Comparison of ENCODE assay signal across 11 cellular contexts in the genomic region with DNA sequence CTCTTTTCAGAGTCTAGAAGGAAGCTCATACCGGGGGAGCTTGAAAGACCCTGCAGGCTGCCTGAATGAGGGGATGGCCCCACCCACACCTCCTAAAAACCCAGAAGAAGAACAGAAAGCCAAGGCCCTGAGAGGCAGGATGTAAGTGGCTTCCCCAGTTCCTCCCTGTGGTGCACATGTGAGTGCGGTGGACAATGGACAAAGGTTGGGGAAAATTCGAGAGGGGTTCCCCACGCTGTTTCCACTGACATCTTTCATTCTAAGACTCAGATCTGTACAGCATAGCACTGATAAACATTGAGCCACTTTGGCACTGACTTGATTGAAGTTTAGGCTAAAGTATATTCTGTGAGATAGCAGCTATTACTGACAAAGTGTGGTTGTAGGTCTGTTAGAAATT.
DNase-seq lines count a peak whose midpoint lies in the region; ATAC-seq and TF ChIP-seq lines count a peak whose summit lies in the region.
"Had no signal": no experiment of that assay in that cellular context is flagged by ENCODE, and none has a peak within 500 bp of the region (broad histone marks: within the 10 kb centered on the region; RNA-seq: fewer than 3 reads in every experiment).

No MANE protein-coding gene starts in this region.

- POLR2A ChIA-PET in activated B cell treated with CpG ODN at 0.5 μM for 24 hours (lab: Charles Lee), result no interaction called here

- peak; percentile 45 for ATAC-seq in GM18870 (IDR thresholded peaks at IDR 0.05; ENCODE audit: unreplicated experiment)
- peak; percentile 59 for ATAC-seq in HG02840 (IDR thresholded peaks at IDR 0.05; ENCODE audit: low FRiP score, unreplicated experiment)
- ATAC-seq in activated B cell treated with CpG ODN at 0.5 μM for 24 hours (ENCODE audit: low read depth), result no peak

- peak overlapping the region; percentile 27 for H3K27ac Mint-ChIP-seq in activated B cell treated with CpG ODN at 0.5 μM for 24 hours

- TF ChIP-seq CTCF in activated B cell treated with CpG ODN at 0.5 μM for 24 hours (IDR thresholded peaks at IDR 0.05), result no peak

- CTCF ChIA-PET in activated B cell treated with CpG ODN at 0.5 μM for 24 hours (lab: Charles Lee), result no interaction called here

- H3K4me1 ChIP-seq in BLaER1, result peaks cover 21% of the 10 kb centered on the region
- H3K4me1 ChIP-seq in HAP-1, result no peaks in the 10 kb centered on the region

- H3K9ac ChIP-seq in BLaER1, result no peak overlapping the region

- H3K36me3 ChIP-seq in BLaER1 (peaks cover 21% of the 10 kb centered on the region), HAP-1 (replicated peaks) (no peaks in the 10 kb centered on the region)

- no peaks in the 10 kb centered on the region for H3K27me3 ChIP-seq in BLaER1
- H3K27me3 ChIP-seq in HAP-1 (ENCODE audit: low read depth), result no peaks in the 10 kb centered on the region

- H3K4me3 ChIP-seq in BLaER1 (no peak overlapping the region), HAP-1 (no peak overlapping the region)

- H3K4me2 ChIP-seq in BLaER1, result peak overlapping the region; percentile 47

- H3K9me3 Mint-ChIP-seq in activated B cell treated with CpG ODN at 0.5 μM for 24 hours, result peaks cover 4% of the 10 kb centered on the region

- H3K9me3 ChIP-seq in BLaER1 (no peaks in the 10 kb centered on the region), HAP-1 (no peaks in the 10 kb centered on the region)

- DNase-seq in activated B cell treated with CpG ODN at 0.5 μM for 24 hours (no peak), dermis blood vessel endothelial cell (no peak), HAP-1 (ENCODE audit: low spot score in 2 of 2) (no peak), NCI-H2107 treated with DMSO at 0.1 percent for 48 hours (lab: John Stamatoyannopoulos, UW; ENCODE audit: unreplicated experiment) (no peak)
- no peak for DNase-seq in effector CD8-positive, alpha-beta T cell (lab: John Stamatoyannopoulos, UW)
- DNase-seq: activated CD4-positive, alpha-beta T cell treated with anti-CD3 and anti-CD28 coated beads for 1 hour; NCI-H1105 had no signal

- no peaks in the 10 kb centered on the region for H3K36me3 Mint-ChIP-seq in activated B cell treated with CpG ODN at 0.5 μM for 24 hours (ENCODE audit: low read depth)

- peaks cover 16% of the 10 kb centered on the region for H3K4me1 Mint-ChIP-seq in activated B cell treated with CpG ODN at 0.5 μM for 24 hours

- H3K27ac ChIP-seq in BLaER1, result no peak overlapping the region
- H3K27ac ChIP-seq: C4-2B had no signal

- no peaks in the 10 kb centered on the region for H4K20me1 ChIP-seq in BLaER1

- peak overlapping the region; percentile 9 for H3K4me3 Mint-ChIP-seq in activated B cell treated with CpG ODN at 0.5 μM for 24 hours

- H3K27me3 Mint-ChIP-seq in activated B cell treated with CpG ODN at 0.5 μM for 24 hours, result peaks cover 7% of the 10 kb centered on the region

- intact Hi-C loops in activated B cell treated with CpG ODN at 0.5 μM for 24 hours (cut with micrococcal nuclease), result no loop called here

- in situ Hi-C loops in HAP-1 (cut with MboI; ENCODE audit: low sequenced_read_pairs), result no loop called here
